Comparison of ENCODE assay signal across 8 cellular contexts in genomic region chr9:85740821-85741111, GRCh38. TPM values are rescaled to one million over a fixed set of nuclear protein-coding genes. Genes with fewer than 3 reads are reported as not detected.
A peak's percentile ranks its signal among the peaks of the same experiment; 100 is the strongest.
DNase-seq lines count a peak whose midpoint lies in the region; ATAC-seq and TF ChIP-seq lines count a peak whose summit lies in the region.

No MANE protein-coding gene starts in this region.

- H3K27me3 ChIP-seq in ascending aorta (no peaks in the 10 kb centered on the region), stomach smooth muscle (ENCODE audit: control insufficient read depth in 1 of 2, insufficient read depth in 2 of 2, low read length in 2 of 2) (peaks cover 2 to 5% of the 10 kb centered on the region in 2 donors)

- intact Hi-C loops in ascending aorta (cut with DNase I): loop anchor here (2.0 to 10.0 kb wide), 6 partner anchors 46 to 1974 kb away; partner anchors contain the start of genes ISCA1, NAA35 and TUT7

- ATAC-seq in GM18867 (IDR thresholded peaks at IDR 0.05; ENCODE audit: unreplicated experiment): no peak

- H3K4me1 ChIP-seq in ascending aorta (peaks cover 0 to 8% of the 10 kb centered on the region in 2 donors), stomach smooth muscle (ENCODE audit: control insufficient read depth, insufficient read depth, low read length) (peaks cover 5% of the 10 kb centered on the region)

- peak overlapping the region; percentile 52 to 71 for H3K9ac ChIP-seq in stomach smooth muscle (ENCODE audit: low read length in 2 of 2)

- H3K9me3 ChIP-seq in ascending aorta: no peaks in the 10 kb centered on the region
- H3K9me3 ChIP-seq in stomach smooth muscle (ENCODE audit: control insufficient read depth in 2 of 2, low read length in 2 of 2): no peaks in the 10 kb centered on the region

- TF ChIP-seq CTCF in ascending aorta (IDR thresholded peaks at IDR 0.05): no peak

- DNase-seq in Kasumi-1 (lab: John Stamatoyannopoulos, UW) (peak; percentile 95), ascending aorta (ENCODE audit: low spot score in 2 of 2) (no peak), iris pigment epithelial cell (ENCODE audit: low read depth) (peak; percentile 20), NCI-H1417 treated with DMSO at 0.1 percent for 48 hours (lab: John Stamatoyannopoulos, UW) (no peak), 8988T (no peak)

- peak overlapping the region; percentile 83 to 86 for H3K27ac ChIP-seq in ascending aorta
- H3K27ac ChIP-seq in stomach smooth muscle (ENCODE audit: low read length): peak overlapping the region; percentile 46

- H3K36me3 ChIP-seq in ascending aorta: no peaks in the 10 kb centered on the region
- H3K36me3 ChIP-seq in stomach smooth muscle (ENCODE audit: control insufficient read depth in 2 of 2, insufficient read depth in 2 of 2, low read length in 2 of 2): no peaks in the 10 kb centered on the region

- H3K4me3 ChIP-seq in GM08714 (ENCODE audit: low read length): peak overlapping the region; percentile 96
- H3K4me3 ChIP-seq in ascending aorta: peak overlapping the region; percentile 88 to 98
- peak overlapping the region; percentile 55 to 96 for H3K4me3 ChIP-seq in stomach smooth muscle (ENCODE audit: low read length in 2 of 2)

RNA-seq across cellular contexts. Expression of gene AGTPBP1, which starts 1.0 kb away (rescaled TPM):
- total RNA-seq in ascending aorta: 28.3 TPM

Comparison
In these comparisons a context has a peak if more than half of its experiments do, and no peak if none do; other contexts are left out.
1. DNase-seq: peak in Kasumi-1 (2 of 2) and iris pigment epithelial cell (single experiment); none in ascending aorta (0 of 2), NCI-H1417 treated with DMSO at 0.1 percent for 48 hours (single experiment) and 8988T (single experiment).
2. Peak in every context shown above with its lines, with median percentiles within 50 percentile points of each other: H3K4me3 ChIP-seq.